10 cellular contexts compared by ENCODE assay signal in the genomic region with DNA sequence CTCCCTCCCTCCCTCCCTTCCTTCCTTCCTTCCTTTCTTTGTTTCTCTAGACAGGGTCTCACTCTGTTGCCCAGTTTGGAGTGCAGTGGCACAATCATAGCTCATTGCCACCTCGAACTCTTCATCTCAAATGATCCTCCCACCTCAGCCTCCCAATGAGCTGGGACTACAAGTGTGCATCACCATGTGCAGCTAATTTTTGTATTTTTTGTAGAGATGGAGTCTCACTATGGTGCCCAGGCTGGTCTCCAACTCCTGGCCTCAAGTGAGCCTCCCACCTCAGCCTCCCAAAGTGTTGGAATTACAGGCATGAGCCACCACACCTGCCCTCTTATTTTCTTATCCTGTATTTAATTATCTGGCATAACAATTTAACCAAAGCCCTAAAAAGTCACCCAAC. TPM values are rescaled to one million over a fixed set of nuclear protein-coding genes. Genes with fewer than 3 reads are reported as not detected.
"Had no signal": no experiment of that assay in that cellular context is flagged by ENCODE, and none has a peak within 500 bp of the region (broad histone marks: within the 10 kb centered on the region; RNA-seq: fewer than 3 reads in every experiment).

No MANE protein-coding gene starts in this region.

- H3K4me3 ChIP-seq: GM23338, K562 had no signal

- FAIRE-seq: H1, H54, K562 had no signal

- H2AFZ ChIP-seq: GM23338 had no signal

- ATAC-seq: GM23338, K562 had no signal

- H3K4me2 ChIP-seq: GM23338 had no signal

- DNase-seq: H9, HCEC 1CT, HFFc6, IMR-90 had no signal

- H3K27ac ChIP-seq: HL-60 had no signal

RNA-seq across cellular contexts. Expression of a gene that starts 4.4 kb away (rescaled TPM):
- total RNA-seq: HT1080, IMR-90, K562 had no signal

RNA-seq across cellular contexts. Expression of a gene that starts 29.1 kb away (rescaled TPM):
- total RNA-seq: IMR-90 had no signal

RNA-seq across cellular contexts. Expression of a gene that starts 33.7 kb away (rescaled TPM):
- total RNA-seq: GM23338, HFFc6, HT1080, IMR-90 had no signal
- polyA plus RNA-seq: IMR-90, K562 had no signal
